ENCODE assay signal across 19 cellular contexts in the genomic region with DNA sequence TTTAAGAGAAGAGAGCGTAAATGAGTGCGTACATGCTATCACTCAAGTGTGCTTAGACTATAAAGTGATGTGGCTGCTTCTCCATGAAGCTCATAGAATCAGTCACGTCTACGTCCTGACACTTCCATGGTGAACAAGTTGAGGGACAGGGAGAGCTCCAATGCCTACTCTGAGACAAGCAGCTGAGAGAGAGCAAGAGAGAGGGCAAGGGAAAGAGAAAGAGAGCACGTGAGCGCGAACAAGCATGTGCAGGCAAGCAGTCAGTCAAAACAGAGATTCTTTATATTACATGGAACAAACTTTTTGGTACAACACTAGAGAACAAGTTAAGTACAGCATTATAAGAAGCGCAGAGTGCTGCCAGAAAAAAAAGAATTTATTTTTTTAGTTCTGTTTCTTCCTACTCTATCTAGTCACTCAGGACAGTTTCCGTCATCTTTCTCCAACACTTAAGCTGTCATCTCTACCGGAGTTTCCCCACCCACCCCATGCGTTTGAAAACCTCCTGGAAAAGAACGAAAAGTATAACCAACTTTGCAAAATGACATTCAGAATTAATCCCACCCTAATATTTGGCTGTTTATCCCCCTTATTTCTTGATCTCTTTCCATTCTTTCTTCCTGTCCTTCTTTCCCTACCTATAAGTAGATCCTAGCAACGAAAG.
DNase-seq lines count a peak whose midpoint lies in the region; ATAC-seq and TF ChIP-seq lines count a peak whose summit lies in the region.
"Had no signal": no experiment of that assay in that cellular context is flagged by ENCODE, and none has a peak within 500 bp of the region (broad histone marks: within the 10 kb centered on the region; RNA-seq: fewer than 3 reads in every experiment).

No MANE protein-coding gene starts in this region.

- H3K4me3 ChIP-seq in ascending aorta: peak overlapping the region; percentile 35 to 42
- H3K4me3 ChIP-seq: HAP-1, lung had no signal

- H3K27me3 Mint-ChIP-seq in nephron progenitor cell (ENCODE audit: low read depth, poor library complexity): no peaks in the 10 kb centered on the region
- H3K27me3 Mint-ChIP-seq in activated CD4-positive, alpha-beta memory T cell treated with anti-CD3 and anti-CD28 coated beads, Interleukin-2, amount 10 ng/mL, durations not matched to agents 7 days and 5 days: no peaks in the 10 kb centered on the region
- H3K27me3 Mint-ChIP-seq: activated B cell treated with CpG ODN at 0.5 μM for 24 hours had no signal

- intact Hi-C loops in ascending aorta (cut with DNase I): loop anchor here (5.0 kb wide), 1 partner anchor 61 kb away; a partner anchor contains a TSS

- peak overlapping the region; percentile 75 for H3K27ac Mint-ChIP-seq in nephron progenitor cell
- no peak overlapping the region for H3K27ac Mint-ChIP-seq in activated CD4-positive, alpha-beta memory T cell treated with anti-CD3 and anti-CD28 coated beads, Interleukin-2, amount 10 ng/mL, durations not matched to agents 7 days and 5 days
- H3K27ac Mint-ChIP-seq: activated B cell treated with CpG ODN at 0.5 μM for 24 hours; stimulated activated effector memory CD8-positive, alpha-beta T cell treated with anti-CD3 and anti-CD28 coated beads, Interleukin-12 subunit alpha, Interleukin-12 subunit beta, amount 100 ng/mL, for 72 hours had no signal

- H3K9me3 ChIP-seq in ascending aorta: no peaks in the 10 kb centered on the region
- H3K9me3 ChIP-seq: HAP-1, neutrophil had no signal

- CTCF ChIA-PET in activated CD4-positive, alpha-beta memory T cell treated with anti-CD3 and anti-CD28 coated beads, Interleukin-2, amount 10 ng/mL, durations not matched to agents 7 days and 5 days (lab: Charles Lee): no interaction called here

- no peak overlapping the region for H3K4me3 Mint-ChIP-seq in nephron progenitor cell
- H3K4me3 Mint-ChIP-seq in activated CD4-positive, alpha-beta memory T cell treated with anti-CD3 and anti-CD28 coated beads, Interleukin-2, amount 10 ng/mL, durations not matched to agents 7 days and 5 days: no peak overlapping the region
- H3K4me3 Mint-ChIP-seq: activated B cell treated with CpG ODN at 0.5 μM for 24 hours; stimulated activated effector memory CD8-positive, alpha-beta T cell treated with anti-CD3 and anti-CD28 coated beads, Interleukin-12 subunit alpha, Interleukin-12 subunit beta, amount 100 ng/mL, for 72 hours had no signal

- peaks cover 0 to 14% of the 10 kb centered on the region in 2 donors for H3K4me1 ChIP-seq in ascending aorta

- no peak overlapping the region for H3K27ac ChIP-seq in ascending aorta
- H3K27ac ChIP-seq: neutrophil, RWPE1 had no signal

- no peaks in the 10 kb centered on the region for H3K27me3 ChIP-seq in ascending aorta
- H3K27me3 ChIP-seq: neutrophil had no signal

- H3K36me3 Mint-ChIP-seq in nephron progenitor cell (ENCODE audit: low read depth): no peaks in the 10 kb centered on the region
- H3K36me3 Mint-ChIP-seq in activated CD4-positive, alpha-beta memory T cell treated with anti-CD3 and anti-CD28 coated beads, Interleukin-2, amount 10 ng/mL, durations not matched to agents 7 days and 5 days (ENCODE audit: low read depth): no peaks in the 10 kb centered on the region
- H3K36me3 Mint-ChIP-seq: stimulated activated effector memory CD8-positive, alpha-beta T cell treated with anti-CD3 and anti-CD28 coated beads, Interleukin-12 subunit alpha, Interleukin-12 subunit beta, amount 100 ng/mL, for 72 hours had no signal

- TF ChIP-seq CTCF in ascending aorta (IDR thresholded peaks at IDR 0.05) (no peak), nephron progenitor cell (IDR thresholded peaks at IDR 0.05) (no peak)

- peak; percentile 65 for DNase-seq in Ammon's horn (ENCODE audit: low spot score)
- DNase-seq in ascending aorta (ENCODE audit: low spot score in 2 of 2): no peak
- peak; percentile 70 for DNase-seq in globus pallidus (ENCODE audit: low spot score)
- DNase-seq in nephron progenitor cell: no peak
- no peak for DNase-seq in stimulated activated naive CD4-positive, alpha-beta T cell treated with Interleukin-2 at 50 U/mL for 16 hours (lab: John Stamatoyannopoulos, UW)
- DNase-seq in HuH-7.5 (ENCODE audit: low spot score): no peak
- DNase-seq in activated CD4-positive, alpha-beta memory T cell treated with anti-CD3 and anti-CD28 coated beads, Interleukin-2, amount 10 ng/mL, durations not matched to agents 7 days and 5 days: no peak
- DNase-seq: activated B cell treated with CpG ODN at 0.5 μM for 24 hours, dermis blood vessel endothelial cell, EL, MV-4-11, NCI-H2107, T-helper 1 cell had no signal

- peaks cover 70% of the 10 kb centered on the region for H3K4me1 Mint-ChIP-seq in nephron progenitor cell
- H3K4me1 Mint-ChIP-seq in activated CD4-positive, alpha-beta memory T cell treated with anti-CD3 and anti-CD28 coated beads, Interleukin-2, amount 10 ng/mL, durations not matched to agents 7 days and 5 days: no peaks in the 10 kb centered on the region
- H3K4me1 Mint-ChIP-seq: stimulated activated effector memory CD8-positive, alpha-beta T cell treated with anti-CD3 and anti-CD28 coated beads, Interleukin-12 subunit alpha, Interleukin-12 subunit beta, amount 100 ng/mL, for 72 hours had no signal

- no peaks in the 10 kb centered on the region for H3K9me3 Mint-ChIP-seq in nephron progenitor cell
- H3K9me3 Mint-ChIP-seq in activated CD4-positive, alpha-beta memory T cell treated with anti-CD3 and anti-CD28 coated beads, Interleukin-2, amount 10 ng/mL, durations not matched to agents 7 days and 5 days: no peaks in the 10 kb centered on the region
- H3K9me3 Mint-ChIP-seq: activated B cell treated with CpG ODN at 0.5 μM for 24 hours; stimulated activated effector memory CD8-positive, alpha-beta T cell treated with anti-CD3 and anti-CD28 coated beads, Interleukin-12 subunit alpha, Interleukin-12 subunit beta, amount 100 ng/mL, for 72 hours had no signal

- ATAC-seq in GM21723 (IDR thresholded peaks at IDR 0.05; ENCODE audit: unreplicated experiment): no peak
- ATAC-seq: stimulated activated effector memory CD8-positive, alpha-beta T cell treated with anti-CD3 and anti-CD28 coated beads, Interleukin-12 subunit alpha, Interleukin-12 subunit beta, amount 100 ng/mL, for 72 hours had no signal

- H3K36me3 ChIP-seq in ascending aorta: no peaks in the 10 kb centered on the region
- H3K36me3 ChIP-seq: HAP-1, neutrophil had no signal

- POLR2A ChIA-PET in activated CD4-positive, alpha-beta memory T cell treated with anti-CD3 and anti-CD28 coated beads, Interleukin-2, amount 10 ng/mL, durations not matched to agents 7 days and 5 days (lab: Charles Lee): no interaction called here

Comparison
In these comparisons a context has a peak if more than half of its experiments do, and no peak if none do; other contexts are left out.
1. DNase-seq: peak in Ammon's horn (single experiment) and globus pallidus (single experiment); none in ascending aorta (0 of 2), nephron progenitor cell (single experiment), stimulated activated naive CD4-positive, alpha-beta T cell treated with Interleukin-2 at 50 U/mL for 16 hours (single experiment), HuH-7.5 (single experiment) and activated CD4-positive, alpha-beta memory T cell treated with anti-CD3 and anti-CD28 coated beads, Interleukin-2, amount 10 ng/mL, durations not matched to agents 7 days and 5 days (single experiment).